In the genomic region with DNA sequence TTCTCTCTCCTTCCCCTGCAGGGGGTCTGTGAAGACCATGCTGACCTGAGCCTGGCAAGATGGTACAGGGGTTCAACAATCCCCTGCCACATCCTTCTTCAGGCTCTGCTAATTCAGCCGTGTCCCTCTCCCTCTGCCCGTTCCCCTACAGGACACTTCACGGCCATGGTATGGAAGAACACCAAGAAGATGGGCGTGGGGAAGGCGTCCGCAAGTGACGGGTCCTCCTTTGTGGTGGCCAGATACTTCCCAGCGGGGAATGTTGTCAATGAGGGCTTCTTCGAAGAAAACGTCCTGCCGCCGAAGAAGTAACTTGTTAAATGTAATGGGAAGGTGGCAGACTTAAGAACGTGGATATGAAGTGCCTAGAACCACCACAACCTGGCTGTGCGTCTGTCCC, we compare ENCODE assay signal across 19 cellular contexts. TPM values are rescaled to one million over a fixed set of nuclear protein-coding genes. Genes with fewer than 3 reads are reported as not detected.
DNase-seq lines count a peak whose midpoint lies in the region; ATAC-seq and TF ChIP-seq lines count a peak whose summit lies in the region.
"Had no signal": no experiment of that assay in that cellular context is flagged by ENCODE, and none has a peak within 500 bp of the region (broad histone marks: within the 10 kb centered on the region; RNA-seq: fewer than 3 reads in every experiment).

No MANE protein-coding gene starts in this region.

- H3K36me3 ChIP-seq in HUES48 (ENCODE audit: control insufficient read depth, insufficient read depth, low read length) (no peaks in the 10 kb centered on the region), muscle layer of colon (ENCODE audit: insufficient read depth, low read length) (no peaks in the 10 kb centered on the region), stomach (no peaks in the 10 kb centered on the region)
- H3K36me3 ChIP-seq: suprapubic skin had no signal

- TF ChIP-seq CTCF in chondrocyte (IDR thresholded peaks at IDR 0.05) (no peak), stomach (IDR thresholded peaks at IDR 0.05) (no peak)

- DNase-seq in chondrocyte (ENCODE audit: low spot score) (peak; percentile 51), stomach (no peak), glomerular visceral epithelial cell (ENCODE audit: extremely low spot score) (no peak), DMS153 (lab: John Stamatoyannopoulos, UW) (no peak)
- DNase-seq: activated CD4-positive, alpha-beta T cell treated with anti-CD3 and anti-CD28 coated beads, Interleukin-2, amount 50 U/mL, for 48 hours; activated T-cell treated with anti-CD3 and anti-CD28 coated beads, Interleukin-2, amount 50 U/mL, for 4 hours; C1 segment of cervical spinal cord; effector CD4-positive, alpha-beta T cell; left ventricle myocardium superior; naive B cell; NCI-H2029 treated with DMSO at 0.1 percent for 48 hours; NCI-H510A; retina had no signal

- H3K4me3 Mint-ChIP-seq in chondrocyte (ENCODE audit: unreplicated experiment): no peak overlapping the region
- H3K4me3 Mint-ChIP-seq: activated naive CD8-positive, alpha-beta T cell; activated T-cell treated with anti-CD3 and anti-CD28 coated beads, Interleukin-2, amount 50 U/mL, for 4 hours; naive B cell had no signal

- H3K27ac ChIP-seq in HUES48 (ENCODE audit: low read depth, low read length) (peak overlapping the region; percentile 91), muscle layer of colon (ENCODE audit: low read depth, low read length) (peak overlapping the region; percentile 71), stomach (peak overlapping the region in 4 of 5 donors; percentile 42 to 83 (median 76))

- H3K4me1 Mint-ChIP-seq in chondrocyte (ENCODE audit: low read depth): peaks cover 86% of the 10 kb centered on the region

- WGBS in stomach, 5 donors: 90 to 93% (median 92%) methylated on average over 14 of the region's 14 CpGs

- TF ChIP-seq EP300 in stomach (IDR thresholded peaks at IDR 0.05): no peak

- peak overlapping the region; percentile 99 for H3K27ac Mint-ChIP-seq in chondrocyte (ENCODE audit: unreplicated experiment)
- H3K27ac Mint-ChIP-seq: activated naive CD8-positive, alpha-beta T cell had no signal

- H3K27me3 Mint-ChIP-seq in chondrocyte (ENCODE audit: low read depth): no peaks in the 10 kb centered on the region
- H3K27me3 Mint-ChIP-seq: activated naive CD8-positive, alpha-beta T cell; naive B cell had no signal

- H3K4me1 ChIP-seq in HUES48 (ENCODE audit: control insufficient read depth, insufficient read depth, low read length) (peaks cover 25% of the 10 kb centered on the region), muscle layer of colon (ENCODE audit: insufficient read depth, low read length) (peaks cover 49% of the 10 kb centered on the region), stomach (peaks cover 7 to 77% (median 35%) of the 10 kb centered on the region in 4 donors)

- H3K9ac ChIP-seq in HUES48 (ENCODE audit: low read depth, low read length): no peak overlapping the region
- H3K9ac ChIP-seq in muscle layer of colon (ENCODE audit: low read length): no peak overlapping the region

- peaks cover 14% of the 10 kb centered on the region for H3K36me3 Mint-ChIP-seq in chondrocyte (ENCODE audit: low read depth)

- no peak for ATAC-seq in GM18861 (IDR thresholded peaks at IDR 0.05; ENCODE audit: unreplicated experiment)
- ATAC-seq: activated T-cell treated with anti-CD3 and anti-CD28 coated beads, Interleukin-2, amount 50 U/mL, for 4 hours; HepG2; left ventricle myocardium superior had no signal

- no peak overlapping the region for H3K4me3 ChIP-seq in HUES48 (ENCODE audit: low read depth, low read length)
- H3K4me3 ChIP-seq in muscle layer of colon (ENCODE audit: low read depth in 1 of 2, low read length in 2 of 2): no peak overlapping the region
- no peak overlapping the region for H3K4me3 ChIP-seq in stomach
- H3K4me3 ChIP-seq: suprapubic skin had no signal

- intact Hi-C loops in stomach (cut with DNase I; ENCODE audit: low total_unique reads): loop anchor here (5.0 kb wide), 1 partner anchor 60 kb away; no protein-coding TSS in a partner anchor

- H3K9me3 ChIP-seq in HUES48 (ENCODE audit: control insufficient read depth, insufficient read depth, low read length) (no peaks in the 10 kb centered on the region), muscle layer of colon (ENCODE audit: low read length) (no peaks in the 10 kb centered on the region), stomach (no peaks in the 10 kb centered on the region)
- H3K9me3 ChIP-seq: suprapubic skin had no signal

- no peak for TF ChIP-seq POLR2A in stomach (IDR thresholded peaks at IDR 0.05)

- H3K27me3 ChIP-seq in HUES48 (ENCODE audit: control insufficient read depth, insufficient read depth, low read length): no peaks in the 10 kb centered on the region
- H3K27me3 ChIP-seq in muscle layer of colon (ENCODE audit: control insufficient read depth in 1 of 2, insufficient read depth in 2 of 2, low read length in 2 of 2): no peaks in the 10 kb centered on the region
- H3K27me3 ChIP-seq in stomach: peaks cover 0 to 6% (median 0%) of the 10 kb centered on the region in 3 donors
- H3K27me3 ChIP-seq: suprapubic skin had no signal

- no peaks in the 10 kb centered on the region for H3K9me3 Mint-ChIP-seq in chondrocyte (ENCODE audit: low read depth)
- H3K9me3 Mint-ChIP-seq: activated T-cell treated with anti-CD3 and anti-CD28 coated beads, Interleukin-2, amount 50 U/mL, for 4 hours; naive B cell had no signal

RNA-seq across cellular contexts. Expression of a gene that starts 7.0 kb away (rescaled TPM):
- total RNA-seq in chondrocyte (2.4 to 2.7 TPM (median 2.4 TPM) in 3 replicates), stomach (1 to 10 TPM in 2 of 5 donors, under 1 TPM in 1, not detected in 2; 0.45 to 1.3 (median 1.2) TPM)
- polyA plus RNA-seq in stomach: under 1 TPM in 2 of 3 donors, not detected in 1; 0.08 to 0.31 TPM
- total RNA-seq: activated T-cell treated with anti-CD3 and anti-CD28 coated beads, Interleukin-2, amount 50 U/mL, for 4 hours; HepG2; suprapubic skin had no signal
- polyA plus RNA-seq: HepG2 had no signal

RNA-seq across cellular contexts. Expression of a gene that starts 25.7 kb away (rescaled TPM):
- total RNA-seq in chondrocyte (101 to 110 TPM (median 102 TPM) in 3 replicates), stomach (10 to 100 TPM in 4 of 5 donors, 1 to 10 TPM in 1; 3.5 to 40.6 (median 33.5) TPM)
- polyA plus RNA-seq in stomach: 10 to 100 TPM; 22.0 to 37.9 (median 32.1) TPM

RNA-seq across cellular contexts. Expression of a gene that starts 28.5 kb away (rescaled TPM):
- total RNA-seq in chondrocyte (200 to 243 TPM (median 240 TPM) in 3 replicates), stomach (100 to 1,000 TPM in 3 of 5 donors, 10 to 100 TPM in 2; 25.1 to 890 (median 117) TPM)
- polyA plus RNA-seq in stomach: 100 to 1,000 TPM; 164 to 322 (median 196) TPM
